ENCODE assay signal across 16 cellular contexts in genomic region chr4:8840816-8841455, GRCh38. TPM values are rescaled to one million over a fixed set of nuclear protein-coding genes. Genes with fewer than 3 reads are reported as not detected.
A peak's percentile ranks its signal among the peaks of the same experiment; 100 is the strongest.
DNase-seq lines count a peak whose midpoint lies in the region; ATAC-seq, FAIRE-seq and TF ChIP-seq lines count a peak whose summit lies in the region.
"Had no signal": no experiment of that assay in that cellular context is flagged by ENCODE, and none has a peak within 500 bp of the region (broad histone marks: within the 10 kb centered on the region; RNA-seq: fewer than 3 reads in every experiment).

No MANE protein-coding gene starts in this region.

- H3K4me3 Mint-ChIP-seq in CD14-positive monocyte (no peak overlapping the region), endothelial cell (ENCODE audit: unreplicated experiment) (no peak overlapping the region), HFFc6 (no peak overlapping the region)
- H3K4me3 Mint-ChIP-seq: CD8-positive, alpha-beta T cell had no signal

- TF ChIP-seq POLR2A in Peyer's patch (IDR thresholded peaks at IDR 0.05), result no peak

- intact Hi-C loops in CD14-positive monocyte (cut with micrococcal nuclease), result no loop called here
- intact Hi-C loops in sciatic nerve (cut with DNase I), result no loop called here

- ATAC-seq in sciatic nerve, result no peak
- ATAC-seq: CD8-positive, alpha-beta T cell had no signal

- H3K27ac ChIP-seq in Peyer's patch, result no peak overlapping the region
- H3K27ac ChIP-seq: GM23248, KMS-11 had no signal

- FAIRE-seq in urothelium cell line (lab: Jason Lieb, UNC), result no peak

- H3K4me3 ChIP-seq in Peyer's patch, result no peak overlapping the region
- H3K4me3 ChIP-seq: GM23248 had no signal

- DNase-seq in CD14-positive monocyte (ENCODE audit: low spot score), result peak; percentile 35
- peak in 2 of 3 donors; percentile 19 to 31 for DNase-seq in Peyer's patch
- DNase-seq in endothelial cell (ENCODE audit: low spot score), result no peak
- peak; percentile 35 for DNase-seq in sciatic nerve (ENCODE audit: low spot score)
- no peak for DNase-seq in NCI-H2227 (lab: John Stamatoyannopoulos, UW; ENCODE audit: unreplicated experiment)
- DNase-seq in HFFc6, result no peak
- DNase-seq in NCI-H526 treated with DMSO at 0.1 percent for 48 hours (lab: John Stamatoyannopoulos, UW), result no peak
- no peak for DNase-seq in urothelium cell line (ENCODE audit: low spot score)
- DNase-seq: BE2C, DND-41, GDM1, GM23248, NCI-H1092 had no signal

- no peaks in the 10 kb centered on the region for H3K9me3 ChIP-seq in Peyer's patch
- H3K9me3 ChIP-seq: BE2C had no signal

- H3K4me1 ChIP-seq in Peyer's patch, result no peaks in the 10 kb centered on the region

- no peaks in the 10 kb centered on the region for H3K36me3 ChIP-seq in Peyer's patch
- H3K36me3 ChIP-seq: BE2C had no signal

- no peaks in the 10 kb centered on the region for H3K4me1 Mint-ChIP-seq in CD14-positive monocyte
- no peaks in the 10 kb centered on the region for H3K4me1 Mint-ChIP-seq in endothelial cell (ENCODE audit: unreplicated experiment)
- no peaks in the 10 kb centered on the region for H3K4me1 Mint-ChIP-seq in HFFc6 (ENCODE audit: low read depth)

- TF ChIP-seq CTCF in CD14-positive monocyte (IDR thresholded peaks at IDR 0.05) (no peak), Peyer's patch (IDR thresholded peaks at IDR 0.05) (no peak), endothelial cell (IDR thresholded peaks at IDR 0.05; ENCODE audit: unreplicated experiment) (peak; percentile 15), HFFc6 (IDR thresholded peaks at IDR 0.05) (no peak)

- H3K27me3 Mint-ChIP-seq in CD14-positive monocyte (ENCODE audit: low read depth in 3 of 3), result peaks cover 0 to 6% (median 3%) of the 10 kb centered on the region in 3 donors
- peaks cover 2% of the 10 kb centered on the region for H3K27me3 Mint-ChIP-seq in endothelial cell (ENCODE audit: unreplicated experiment)
- H3K27me3 Mint-ChIP-seq in HFFc6 (ENCODE audit: insufficient read depth), result peaks cover 4% of the 10 kb centered on the region

- peaks cover 0 to 4% (median 0%) of the 10 kb centered on the region in 7 donors for H3K9me3 Mint-ChIP-seq in CD14-positive monocyte
- H3K9me3 Mint-ChIP-seq in endothelial cell (ENCODE audit: unreplicated experiment), result no peaks in the 10 kb centered on the region
- no peaks in the 10 kb centered on the region; the same call in 1 of the 2 replicates for H3K9me3 Mint-ChIP-seq in HFFc6
- H3K9me3 Mint-ChIP-seq: CD8-positive, alpha-beta T cell had no signal

- H3K27ac Mint-ChIP-seq in CD14-positive monocyte (no peak overlapping the region), endothelial cell (ENCODE audit: unreplicated experiment) (no peak overlapping the region), HFFc6 (no peak overlapping the region)
- H3K27ac Mint-ChIP-seq: CD8-positive, alpha-beta T cell had no signal

- H3K36me3 Mint-ChIP-seq in CD14-positive monocyte (no peaks in the 10 kb centered on the region), endothelial cell (ENCODE audit: low read depth, unreplicated experiment) (no peaks in the 10 kb centered on the region), HFFc6 (ENCODE audit: low read depth) (no peaks in the 10 kb centered on the region)
- H3K36me3 Mint-ChIP-seq: CD8-positive, alpha-beta T cell had no signal

- no peaks in the 10 kb centered on the region for H3K27me3 ChIP-seq in Peyer's patch
- H3K27me3 ChIP-seq: BE2C had no signal

RNA-seq across cellular contexts. Expression of gene HMX1, which starts 30.7 kb away (rescaled TPM):
- polyA plus RNA-seq in CD14-positive monocyte, result not detected
- total RNA-seq in Peyer's patch (not detected), endothelial cell (ENCODE audit: unreplicated experiment) (not detected), sciatic nerve (not detected)
- total RNA-seq in HFFc6 (2021; fragmentation: NEBNext Ultra II Directional; extraction: Animal tissue kit (Norgen Biotek cat#: 25700)), result not detected
- total RNA-seq: CD8-positive, alpha-beta T cell; GM23248; MCF 10A had no signal
- polyA plus RNA-seq: GM23248 had no signal

Comparison
In these comparisons a context has a peak if more than half of its experiments do, and no peak if none do; other contexts are left out.
1. DNase-seq: peak in CD14-positive monocyte (single experiment), Peyer's patch (2 of 3) and sciatic nerve (single experiment); none in endothelial cell (single experiment), NCI-H2227 (single experiment), HFFc6 (single experiment), NCI-H526 treated with DMSO at 0.1 percent for 48 hours (single experiment) and urothelium cell line (single experiment).